ENCODE assay signal across 21 cellular contexts in genomic region chr9:95835398-95835797, GRCh38. TPM values are rescaled to one million over a fixed set of nuclear protein-coding genes. Genes with fewer than 3 reads are reported as not detected.
A peak's percentile ranks its signal among the peaks of the same experiment; 100 is the strongest.
DNase-seq lines count a peak whose midpoint lies in the region; FAIRE-seq and TF ChIP-seq lines count a peak whose summit lies in the region.
"Had no signal": no experiment of that assay in that cellular context is flagged by ENCODE, and none has a peak within 500 bp of the region (broad histone marks: within the 10 kb centered on the region; RNA-seq: fewer than 3 reads in every experiment).

No MANE protein-coding gene starts in this region.

- 66% methylated on average over 2 of the region's 2 CpGs for WGBS in smooth muscle cell (ENCODE audit: low lambda C conversion rate)

- no peaks in the 10 kb centered on the region for H3K79me2 ChIP-seq in smooth muscle cell (ENCODE audit: low read depth)

- H3K9me3 ChIP-seq in smooth muscle cell (replicated peaks; ENCODE audit: low read depth) = no peaks in the 10 kb centered on the region

- peaks cover 5% of the 10 kb centered on the region for H3K4me1 ChIP-seq in smooth muscle cell (ENCODE audit: low read depth)

- H3K27ac Mint-ChIP-seq in nephron = peak overlapping the region in 2 of 3 experiments; percentile 36 to 66
- no peak overlapping the region for H3K27ac Mint-ChIP-seq in activated CD4-positive, alpha-beta T cell treated with anti-CD3 and anti-CD28 coated beads, Interleukin-2, amount 10 ng/mL, durations not matched to agents 7 days and 5 days
- H3K27ac Mint-ChIP-seq: CD4-positive, alpha-beta memory T cell had no signal

- no peaks in the 10 kb centered on the region for H3K9me3 Mint-ChIP-seq in nephron
- H3K9me3 Mint-ChIP-seq in activated CD4-positive, alpha-beta T cell treated with anti-CD3 and anti-CD28 coated beads, Interleukin-2, amount 10 ng/mL, durations not matched to agents 7 days and 5 days = no peaks in the 10 kb centered on the region
- H3K9me3 Mint-ChIP-seq: CD4-positive, alpha-beta memory T cell had no signal

- peak; percentile 57 for FAIRE-seq in endometrium (lab: Jason Lieb, UNC)
- FAIRE-seq: GM12891, GM18507, H1 had no signal

- no peaks in the 10 kb centered on the region for H3K36me3 ChIP-seq in smooth muscle cell (ENCODE audit: low read depth)

- TF ChIP-seq CTCF in LNCaP clone FGC (IDR thresholded peaks at IDR 0.05; ENCODE audit: control insufficient read depth, extremely low read depth, insufficient read depth) (no peak), nephron (IDR thresholded peaks at IDR 0.05; ENCODE audit: unreplicated experiment in 3 of 3) (no peak), smooth muscle cell (IDR thresholded peaks at IDR 0.05; ENCODE audit: borderline replicate concordance, insufficient read depth, poor library complexity, severe bottlenecking) (no peak)

- CTCF ChIA-PET in activated CD4-positive, alpha-beta T cell treated with anti-CD3 and anti-CD28 coated beads, Interleukin-2, amount 10 ng/mL, durations not matched to agents 7 days and 5 days (lab: Charles Lee) = interaction anchor here (1.1 kb wide), 1 partner anchor 11 kb away, joined by 3 read pairs; no protein-coding TSS in a partner anchor

- H3K27me3 Mint-ChIP-seq in nephron (ENCODE audit: low read depth) = no peaks in the 10 kb centered on the region
- H3K27me3 Mint-ChIP-seq in activated CD4-positive, alpha-beta T cell treated with anti-CD3 and anti-CD28 coated beads, Interleukin-2, amount 10 ng/mL, durations not matched to agents 7 days and 5 days = no peaks in the 10 kb centered on the region
- H3K27me3 Mint-ChIP-seq: CD4-positive, alpha-beta memory T cell had no signal

- DNase-seq in LNCaP clone FGC (ENCODE audit: low read depth) (peak; percentile 79), smooth muscle cell (lab: John Stamatoyannopoulos, UW; ENCODE audit: unreplicated experiment) (no peak), NCI-H774 (lab: John Stamatoyannopoulos, UW) (no peak), cortex of kidney (lab: John Stamatoyannopoulos, UW) (no peak), KBM-7 (no peak)
- no peak for DNase-seq in activated CD4-positive, alpha-beta T cell treated with anti-CD3 and anti-CD28 coated beads, Interleukin-2, amount 10 ng/mL, durations not matched to agents 7 days and 5 days
- DNase-seq: C1 segment of cervical spinal cord; Calu3; CD4-positive, alpha-beta memory T cell; COR-L47; DMS53; DMS79 treated with DMSO at 0.1 percent for 48 hours; GF-D8; H7; HCEC 1CT had no signal

- peak overlapping the region; percentile 57 for H3K27ac ChIP-seq in smooth muscle cell (ENCODE audit: low read depth)
- H3K27ac ChIP-seq: GM23248 had no signal

- no peak overlapping the region for H2AFZ ChIP-seq in smooth muscle cell (ENCODE audit: low read depth)
- H2AFZ ChIP-seq: GM23248 had no signal

- H4K20me1 ChIP-seq in smooth muscle cell (ENCODE audit: low read depth) = no peaks in the 10 kb centered on the region

- no peaks in the 10 kb centered on the region for H3K27me3 ChIP-seq in smooth muscle cell (ENCODE audit: low read depth)

- in situ Hi-C loops in KBM-7 (cut with MboI; ENCODE audit: low pct_unique_long_range_greater_than_20kb, low sequenced_read_pairs) = no loop called here

- H3K4me1 Mint-ChIP-seq in nephron = peaks cover 44% of the 10 kb centered on the region
- peaks cover 14% of the 10 kb centered on the region for H3K4me1 Mint-ChIP-seq in activated CD4-positive, alpha-beta T cell treated with anti-CD3 and anti-CD28 coated beads, Interleukin-2, amount 10 ng/mL, durations not matched to agents 7 days and 5 days

- POLR2A ChIA-PET in activated CD4-positive, alpha-beta T cell treated with anti-CD3 and anti-CD28 coated beads, Interleukin-2, amount 10 ng/mL, durations not matched to agents 7 days and 5 days (lab: Charles Lee) = no interaction called here

- H3K36me3 Mint-ChIP-seq in nephron (ENCODE audit: low read depth) = no peaks in the 10 kb centered on the region
- peaks cover 8% of the 10 kb centered on the region for H3K36me3 Mint-ChIP-seq in activated CD4-positive, alpha-beta T cell treated with anti-CD3 and anti-CD28 coated beads, Interleukin-2, amount 10 ng/mL, durations not matched to agents 7 days and 5 days (ENCODE audit: low read depth)

- H3K9ac ChIP-seq in smooth muscle cell (ENCODE audit: low read depth) = no peak overlapping the region
- H3K9ac ChIP-seq: GM23248 had no signal

- H3K4me2 ChIP-seq in smooth muscle cell = peak overlapping the region; percentile 51

- no peak overlapping the region for H3K4me3 Mint-ChIP-seq in nephron
- H3K4me3 Mint-ChIP-seq in activated CD4-positive, alpha-beta T cell treated with anti-CD3 and anti-CD28 coated beads, Interleukin-2, amount 10 ng/mL, durations not matched to agents 7 days and 5 days = no peak overlapping the region
- H3K4me3 Mint-ChIP-seq: CD4-positive, alpha-beta memory T cell had no signal

- H3F3A ChIP-seq in smooth muscle cell (ENCODE audit: low read depth) = peaks cover 18% of the 10 kb centered on the region

- H3K4me3 ChIP-seq in LNCaP clone FGC (ENCODE audit: low read depth, low read length) (no peak overlapping the region), smooth muscle cell (no peak overlapping the region)
- H3K4me3 ChIP-seq: GM23248 had no signal

RNA-seq across cellular contexts. Expression of gene ERCC6L2, which starts 40.1 kb away (rescaled TPM):
- 39.4 and 49.9 TPM in 2 replicates for total RNA-seq in smooth muscle cell
- polyA plus RNA-seq in smooth muscle cell = 9.6 and 11.7 TPM in 2 replicates
- total RNA-seq in activated CD4-positive, alpha-beta T cell treated with anti-CD3 and anti-CD28 coated beads, Interleukin-2, amount 10 ng/mL, durations not matched to agents 7 days and 5 days = 10 to 100 TPM; 40.7 to 47.2 TPM
